Comparison of ENCODE assay signal across 8 cellular contexts in genomic region chr9:72586388-72587160, GRCh38.
DNase-seq lines count a peak whose midpoint lies in the region; ATAC-seq and TF ChIP-seq lines count a peak whose summit lies in the region.

No MANE protein-coding gene starts in this region.

- H3K4me1 ChIP-seq in Panc1 (ENCODE audit: control insufficient read depth, insufficient read depth, low read length) (peaks cover 19% of the 10 kb centered on the region), body of pancreas (no peaks in the 10 kb centered on the region)

- 66 to 83% methylated on average over 5 of the region's 5 CpGs for WGBS in body of pancreas, 2 donors

- H3K27ac ChIP-seq in Panc1 (ENCODE audit: low read length): peak overlapping the region; percentile 66; the same call in 1 of the 2 replicates
- H3K27ac ChIP-seq in body of pancreas: peak overlapping the region in 2 of 4 donors; percentile 50 to 63

- no peak for TF ChIP-seq POLR2A in body of pancreas (IDR thresholded peaks at IDR 0.05)

- intact Hi-C loops in Panc1 (cut with micrococcal nuclease; ENCODE audit: unreplicated experiment) (no loop called here), body of pancreas (cut with DNase I) (no loop called here)

- POLR2A ChIA-PET in BJ (lab: Charles Lee): interaction anchor here (0.6 to 1.2 kb wide), 2 partner anchors 221 to 227 kb away, joined by 3 to 12 read pairs; partner anchors contain the start of gene ZFAND5
- POLR2A ChIA-PET in Panc1 (lab: Charles Lee): no interaction called here

- H3K36me3 ChIP-seq in BJ (ENCODE audit: control insufficient read depth, insufficient read depth, low read length) (no peaks in the 10 kb centered on the region), Panc1 (ENCODE audit: control insufficient read depth, insufficient read depth, low read length) (no peaks in the 10 kb centered on the region), body of pancreas (replicated peaks in 1 of 2; ENCODE audit: insufficient read depth in 1 of 2, low read depth in 2 of 2) (no peaks in the 10 kb centered on the region)

- no TSS peak for BruUV-seq in Panc1 (replicated peaks; lab: Mats Ljungman, UMichigan)

- DNase-seq in BJ (ENCODE audit: low read depth) (peak; percentile 59), Panc1 (ENCODE audit: low read depth, low spot score) (no peak), body of pancreas (peak in 2 of 4 donors; percentile 16 to 58), lung microvascular endothelial cell (ENCODE audit: low read depth in 2 of 2) (peak; percentile 69 to 87)

- TF ChIP-seq CTCF in BJ (IDR thresholded peaks at IDR 0.05; ENCODE audit: insufficient read depth, low read depth, low read length) (peak; percentile 35), Panc1 (IDR thresholded peaks at IDR 0.05) (no peak), body of pancreas (IDR thresholded peaks at IDR 0.05) (no peak)

- CTCF ChIA-PET in BJ (lab: Yijun Ruan, JAX) (interaction anchor here (1.2 to 1.4 kb wide), 3 partner anchors 202 to 306 kb away, joined by 3 to 6 read pairs (median 4); no protein-coding TSS in a partner anchor), Panc1 (lab: Charles Lee) (no interaction called here)

- H3K4me3 ChIP-seq in BJ (ENCODE audit: low read depth, low read length): no peak overlapping the region
- no peak overlapping the region for H3K4me3 ChIP-seq in Panc1 (ENCODE audit: low read depth in 2 of 2, low read length in 2 of 2)
- no peak overlapping the region for H3K4me3 ChIP-seq in body of pancreas

- peak; percentile 68 for ATAC-seq in GM21423 (IDR thresholded peaks at IDR 0.05; ENCODE audit: unreplicated experiment)
- ATAC-seq in Panc1: peak; percentile 53; the same call in 1 of the 2 replicates
- ATAC-seq in body of pancreas: peak; percentile 31
- ATAC-seq in GM19467 (IDR thresholded peaks at IDR 0.05; ENCODE audit: unreplicated experiment): no peak
- no peak for ATAC-seq in GM19328 (IDR thresholded peaks at IDR 0.05; ENCODE audit: unreplicated experiment)
- no peak for ATAC-seq in HG03571 (IDR thresholded peaks at IDR 0.05; ENCODE audit: unreplicated experiment)

- in situ Hi-C loops in Panc1 (cut with HindIII; ENCODE audit: low pct_unique_long_range_greater_than_20kb, low sequenced_read_pairs): no loop called here

- H3K9me3 ChIP-seq in Panc1 (ENCODE audit: control insufficient read depth, insufficient read depth, low read depth, low read length): no peaks in the 10 kb centered on the region
- H3K9me3 ChIP-seq in body of pancreas: no peaks in the 10 kb centered on the region

- H3K27me3 ChIP-seq in BJ (ENCODE audit: control insufficient read depth, insufficient read depth, low read length) (no peaks in the 10 kb centered on the region), Panc1 (ENCODE audit: control insufficient read depth, insufficient read depth, low read length) (no peaks in the 10 kb centered on the region), body of pancreas (no peaks in the 10 kb centered on the region)

Comparison
In these comparisons a context has a peak if more than half of its experiments do, and no peak if none do; other contexts are left out.
1. ATAC-seq: peak in GM21423 (single experiment), Panc1 (single experiment) and body of pancreas (single experiment); none in GM19467 (single experiment), GM19328 (single experiment) and HG03571 (single experiment).